ENCODE assay signal across 8 cellular contexts in genomic region chr16:86761117-86761971, GRCh38.
DNase-seq lines count a peak whose midpoint lies in the region; ATAC-seq and TF ChIP-seq lines count a peak whose summit lies in the region.

No MANE protein-coding gene starts in this region.

- peaks cover 15% of the 10 kb centered on the region for H3K4me1 ChIP-seq in left ventricle myocardium inferior

- in situ Hi-C loops in GM13977 (cut with MboI; ENCODE audit: low pct_unique_long_range_greater_than_20kb, low sequenced_read_pairs, unreplicated experiment) = no loop called here

- DNase-seq in GM13977 (ENCODE audit: low spot score) (peak; percentile 53), OCI-M1 (lab: John Stamatoyannopoulos, UW) (peak; percentile 36), left ventricle myocardium inferior (peak; percentile 69), skeletal muscle cell (ENCODE audit: low read depth) (no peak), mesenteric fat pad (ENCODE audit: low spot score) (no peak)
- peak; percentile 35 for DNase-seq in activated naive CD4-positive, alpha-beta T cell treated with anti-CD3 and anti-CD28 coated beads, Interleukin-2, amount 50 U/mL, for 16 hours

- peaks cover 100% of the 10 kb centered on the region for H3K27me3 ChIP-seq in left ventricle myocardium inferior (ENCODE audit: low read depth)

- intact Hi-C loops in left ventricle myocardium inferior (cut with micrococcal nuclease) = no loop called here

- ATAC-seq in GM18858 (IDR thresholded peaks at IDR 0.05; ENCODE audit: unreplicated experiment) = no peak
- no peak for ATAC-seq in HG03159 (IDR thresholded peaks at IDR 0.05; ENCODE audit: unreplicated experiment)

- H3K4me3 ChIP-seq in left ventricle myocardium inferior (peak overlapping the region; percentile 44), skeletal muscle cell (ENCODE audit: low read depth, low read length) (peak overlapping the region; percentile 32)

- no peak overlapping the region for H3K27ac ChIP-seq in left ventricle myocardium inferior (replicated peaks)

- no peaks in the 10 kb centered on the region for H3K36me3 ChIP-seq in left ventricle myocardium inferior

- TF ChIP-seq CTCF in GM13977 (IDR thresholded peaks at IDR 0.05; ENCODE audit: extremely low read depth, insufficient read depth, missing control alignments) (peak; percentile 56), left ventricle myocardium inferior (IDR thresholded peaks at IDR 0.05; ENCODE audit: borderline replicate concordance) (peak; percentile 85)

- peaks cover 5% of the 10 kb centered on the region for H3K9me3 ChIP-seq in left ventricle myocardium inferior (replicated peaks)

Comparison
In these comparisons a context has a peak if more than half of its experiments do, and no peak if none do; other contexts are left out.
1. DNase-seq: peak in GM13977 (single experiment), OCI-M1 (single experiment), activated naive CD4-positive, alpha-beta T cell treated with anti-CD3 and anti-CD28 coated beads, Interleukin-2, amount 50 U/mL, for 16 hours (single experiment) and left ventricle myocardium inferior (single experiment); none in skeletal muscle cell (single experiment) and mesenteric fat pad (single experiment).